In the genomic region with DNA sequence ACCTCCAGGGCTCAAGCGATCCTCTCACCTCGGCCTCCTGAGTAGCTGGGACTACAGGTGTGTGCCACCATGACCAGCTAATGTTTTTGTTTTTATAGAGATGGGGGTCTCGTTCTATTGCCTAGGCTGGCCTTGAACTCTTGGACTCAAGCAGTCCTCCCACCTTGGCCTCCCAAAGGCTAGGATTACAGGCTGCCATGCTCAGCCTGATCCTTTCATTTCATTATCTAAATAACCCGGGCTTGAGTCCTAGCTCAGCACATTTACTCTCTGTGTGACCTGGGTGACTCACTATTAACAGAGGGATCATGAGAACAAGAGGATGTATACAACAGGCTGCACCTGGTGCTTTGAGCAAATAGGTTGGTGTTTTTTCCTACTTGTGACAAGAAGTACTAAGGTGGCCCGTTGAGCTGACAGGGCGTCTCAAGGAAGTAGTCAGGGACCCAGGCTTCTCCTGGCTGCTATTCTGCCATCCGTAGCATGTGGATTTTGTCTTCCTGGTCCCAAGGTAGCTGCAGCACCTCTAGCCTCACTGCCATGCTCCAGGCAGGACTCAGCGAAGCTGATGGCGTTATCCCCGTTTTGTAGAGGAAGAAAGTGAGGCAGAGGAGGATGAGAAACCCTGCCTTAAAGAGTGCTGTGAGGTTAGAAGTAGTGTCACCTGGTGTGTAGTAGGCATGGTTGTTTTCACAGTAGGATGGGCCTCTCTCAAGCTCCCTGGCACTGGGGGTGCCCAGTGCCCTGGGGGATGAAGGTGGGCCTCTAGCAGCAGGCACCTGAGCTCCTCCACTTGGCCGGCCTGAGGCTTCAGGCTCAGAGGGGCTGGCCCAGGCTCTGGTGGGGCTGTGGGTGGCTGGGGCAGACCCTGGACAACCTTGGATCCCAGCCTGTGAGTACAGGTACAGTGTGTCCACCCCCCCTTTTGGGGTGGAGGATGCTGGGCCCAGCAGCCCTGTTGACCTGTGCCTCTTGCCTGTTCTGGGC, we compare ENCODE assay signal across 13 cellular contexts.
DNase-seq lines count a peak whose midpoint lies in the region; ATAC-seq and TF ChIP-seq lines count a peak whose summit lies in the region.
"Had no signal": no experiment of that assay in that cellular context is flagged by ENCODE, and none has a peak within 500 bp of the region (broad histone marks: within the 10 kb centered on the region; RNA-seq: fewer than 3 reads in every experiment).

No MANE protein-coding gene starts in this region.

- H3K4me1 Mint-ChIP-seq in stimulated activated naive CD8-positive, alpha-beta T cell treated with anti-CD3 and anti-CD28 coated beads, Interleukin-15, amount 100 ng/mL, for 72 hours, result no peaks in the 10 kb centered on the region
- H3K4me1 Mint-ChIP-seq in type B pancreatic cell (ENCODE audit: unreplicated experiment), result peaks cover 25% of the 10 kb centered on the region

- H3K27me3 Mint-ChIP-seq in stimulated activated naive CD8-positive, alpha-beta T cell treated with anti-CD3 and anti-CD28 coated beads, Interleukin-15, amount 100 ng/mL, for 72 hours, result no peaks in the 10 kb centered on the region
- no peaks in the 10 kb centered on the region for H3K27me3 Mint-ChIP-seq in type B pancreatic cell

- H3K4me3 Mint-ChIP-seq in stimulated activated naive CD8-positive, alpha-beta T cell treated with anti-CD3 and anti-CD28 coated beads, Interleukin-15, amount 100 ng/mL, for 72 hours, result no peak overlapping the region
- no peak overlapping the region for H3K4me3 Mint-ChIP-seq in type B pancreatic cell

- no peaks in the 10 kb centered on the region for H3K36me3 ChIP-seq in kidney epithelial cell (ENCODE audit: control insufficient read depth, insufficient read depth, low read length)
- H3K36me3 ChIP-seq: stomach had no signal

- no peaks in the 10 kb centered on the region for H3K27me3 ChIP-seq in kidney epithelial cell (ENCODE audit: control insufficient read depth, insufficient read depth, low read length)
- H3K27me3 ChIP-seq: stomach had no signal

- peaks cover 5% of the 10 kb centered on the region for H3K36me3 Mint-ChIP-seq in type B pancreatic cell

- no peak for DNase-seq in stimulated activated naive CD8-positive, alpha-beta T cell treated with anti-CD3 and anti-CD28 coated beads, Interleukin-15, amount 100 ng/mL, for 72 hours
- no peak for DNase-seq in stimulated activated naive CD8-positive, alpha-beta T cell treated with anti-CD3 and anti-CD28 coated beads, Interleukin-15, Interleukin-2, amounts not matched to agents 100 U/mL and 50 U/mL, for 24 hours
- DNase-seq in RPMI8226, result peak; percentile 25
- peak; percentile 18 for DNase-seq in kidney epithelial cell (ENCODE audit: low read depth)
- DNase-seq in type B pancreatic cell (ENCODE audit: extremely low spot score, unreplicated experiment), result no peak
- no peak for DNase-seq in NCI-H82 treated with DMSO at 0.1 percent for 48 hours (lab: John Stamatoyannopoulos, UW; ENCODE audit: unreplicated experiment)
- DNase-seq in epidermal melanocyte (ENCODE audit: insufficient read length, low spot score), result no peak
- DNase-seq in NCI-H748 (lab: John Stamatoyannopoulos, UW; ENCODE audit: unreplicated experiment), result no peak
- DNase-seq: amygdala; NCI-H82; stimulated activated CD4-positive, alpha-beta T cell treated with anti-CD3 and anti-CD28 coated beads, Interleukin-4, amount 100 ng/mL, for 4 hours; stomach had no signal

- ATAC-seq in stimulated activated naive CD8-positive, alpha-beta T cell treated with anti-CD3 and anti-CD28 coated beads, Interleukin-15, amount 100 ng/mL, for 72 hours, result no peak
- no peak for ATAC-seq in stimulated activated naive CD8-positive, alpha-beta T cell treated with anti-CD3 and anti-CD28 coated beads, Interleukin-15, Interleukin-2, amounts not matched to agents 100 U/mL and 50 U/mL, for 24 hours
- ATAC-seq: right cardiac atrium had no signal

- TF ChIP-seq CTCF in kidney epithelial cell (IDR thresholded peaks at IDR 0.05; ENCODE audit: insufficient read depth, low read length, poor library complexity, severe bottlenecking) (no peak), type B pancreatic cell (conservative IDR thresholded peaks at IDR 0.05) (no peak)

- no peaks in the 10 kb centered on the region for H3K9me3 Mint-ChIP-seq in stimulated activated naive CD8-positive, alpha-beta T cell treated with anti-CD3 and anti-CD28 coated beads, Interleukin-15, amount 100 ng/mL, for 72 hours
- no peaks in the 10 kb centered on the region for H3K9me3 Mint-ChIP-seq in type B pancreatic cell

- H3K27ac Mint-ChIP-seq in stimulated activated naive CD8-positive, alpha-beta T cell treated with anti-CD3 and anti-CD28 coated beads, Interleukin-15, amount 100 ng/mL, for 72 hours, result peak overlapping the region; percentile 39 to 67
- H3K27ac Mint-ChIP-seq in type B pancreatic cell, result peak overlapping the region; percentile 72

- no peak overlapping the region for H3K4me3 ChIP-seq in kidney epithelial cell (ENCODE audit: low read depth, low read length)
- H3K4me3 ChIP-seq: stomach had no signal

Comparison
In these comparisons a context has a peak if more than half of its experiments do, and no peak if none do; other contexts are left out.
1. DNase-seq: peak in RPMI8226 (single experiment) and kidney epithelial cell (single experiment); none in stimulated activated naive CD8-positive, alpha-beta T cell treated with anti-CD3 and anti-CD28 coated beads, Interleukin-15, amount 100 ng/mL, for 72 hours (0 of 2), stimulated activated naive CD8-positive, alpha-beta T cell treated with anti-CD3 and anti-CD28 coated beads, Interleukin-15, Interleukin-2, amounts not matched to agents 100 U/mL and 50 U/mL, for 24 hours (single experiment), type B pancreatic cell (single experiment), NCI-H82 treated with DMSO at 0.1 percent for 48 hours (single experiment), epidermal melanocyte (single experiment) and NCI-H748 (single experiment).